8 cellular contexts compared by ENCODE assay signal in the genomic region with DNA sequence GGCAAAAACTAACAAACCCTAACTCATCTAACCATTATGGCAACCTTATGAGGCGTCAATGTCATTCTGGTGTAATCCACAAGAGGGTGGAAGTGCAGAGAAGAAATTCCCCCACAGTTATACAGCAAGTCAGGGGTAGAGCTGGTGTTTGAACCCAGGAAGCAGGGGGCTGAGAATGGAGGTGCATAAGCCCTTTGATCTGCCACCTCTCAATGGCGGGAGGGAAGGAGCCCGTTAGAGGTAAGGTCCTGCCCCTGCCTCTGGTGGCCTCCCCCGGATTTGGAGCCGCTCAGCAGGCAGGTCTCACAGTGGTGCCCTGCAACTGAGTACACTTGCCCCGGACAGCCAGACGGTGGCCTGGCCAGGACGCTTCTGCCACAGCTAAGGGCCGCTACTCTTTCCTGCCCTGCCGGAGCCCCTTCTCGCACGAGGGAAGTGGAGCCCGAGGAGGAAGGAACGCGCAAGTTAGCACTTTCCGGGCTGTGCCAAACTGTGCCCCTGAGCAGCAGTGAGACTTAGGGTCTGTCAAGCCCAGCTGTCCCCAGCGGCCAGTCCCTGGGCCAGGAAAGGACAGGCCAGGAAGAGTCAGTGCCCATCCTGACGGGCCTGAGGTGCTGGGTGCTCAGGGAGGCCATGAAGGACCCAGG. TPM values are rescaled to one million over a fixed set of nuclear protein-coding genes. Genes with fewer than 3 reads are reported as not detected.
DNase-seq lines count a peak whose midpoint lies in the region; ATAC-seq, FAIRE-seq and TF ChIP-seq lines count a peak whose summit lies in the region.

No MANE protein-coding gene starts in this region.

- TF ChIP-seq EP300 in A549 (IDR thresholded peaks at IDR 0.05) (no peak), transverse colon (IDR thresholded peaks at IDR 0.05; ENCODE audit: low read depth) (no peak)

- H3K9me3 Mint-ChIP-seq in activated T-helper 1 cell treated with anti-CD3 and anti-CD28 coated beads, Interleukin-12 subunit alpha, Interleukin-12 subunit beta, Interleukin-2, Interleukin-4 antibody, amounts not matched to agents 30 ng/mL and 10 ng/mL and 1 ng/mL, durations not matched to agents 14 hours and 24 hours and 36 hours = no peaks in the 10 kb centered on the region

- RAD21 ChIA-PET in HCT116 (lab: Charles Lee; ENCODE audit: low non-redundant PET in 1 of 2, low total read pairs in 2 of 2, uncharacterized antibody in 2 of 2, unreplicated experiment in 2 of 2) = interaction anchor here (1.0 to 1.3 kb wide), 3 partner anchors 123 to 230 kb away, joined by 4 to 7 read pairs (median 6); no protein-coding TSS in a partner anchor

- CTCF ChIA-PET in A549 (lab: Yijun Ruan, JAX) = interaction anchor here (0.7 to 7.5 kb wide), 8 partner anchors 10 to 397 kb away, joined by 3 to 113 read pairs (median 4); no protein-coding TSS in a partner anchor
- CTCF ChIA-PET in HCT116 (lab: Charles Lee) = interaction anchor here (0.6 to 10.0 kb wide), 7 partner anchors 14 to 230 kb away, joined by 3 to 224 read pairs (median 4); no protein-coding TSS in a partner anchor

- WGBS in A549 (ENCODE audit: missing lambda C conversion rate) = 73% methylated on average over 14 of the region's 18 CpGs
- 68 to 83% methylated on average over 1 to 18 of the region's 18 CpGs for WGBS in transverse colon (ENCODE audit: low coverage in 1 of 2), 2 donors

- H3K36me3 ChIP-seq in HCT116 (ENCODE audit: control insufficient read depth in 1 of 2, insufficient read depth in 2 of 2, low read length in 2 of 2) (no peaks in the 10 kb centered on the region), kidney epithelial cell (ENCODE audit: control insufficient read depth, insufficient read depth, low read length) (no peaks in the 10 kb centered on the region), transverse colon (no peaks in the 10 kb centered on the region)

- intact Hi-C loops in HCT116 (cut with micrococcal nuclease) = loop anchor here (1.0 kb wide), 1 partner anchor 230 kb away; no protein-coding TSS in a partner anchor
- intact Hi-C loops in activated T-helper 1 cell treated with anti-CD3 and anti-CD28 coated beads, Interleukin-12 subunit alpha, Interleukin-12 subunit beta, Interleukin-2, Interleukin-4 antibody, amounts not matched to agents 30 ng/mL and 10 ng/mL and 1 ng/mL, durations not matched to agents 14 hours and 24 hours and 36 hours (cut with micrococcal nuclease) = no loop called here
- intact Hi-C loops in transverse colon (cut with DNase I; ENCODE audit: low total_unique reads) = no loop called here

- H3K4me3 ChIP-seq in A549 (no peak overlapping the region), HCT116 (replicated peaks in 1 of 2; ENCODE audit: low read depth in 1 of 2, low read length in 2 of 2) (no peak overlapping the region), kidney epithelial cell (ENCODE audit: low read depth, low read length) (peak overlapping the region; percentile 56), transverse colon (no peak overlapping the region)

- no peaks in the 10 kb centered on the region for H3K79me2 ChIP-seq in HCT116 (ENCODE audit: insufficient read depth, low read length)

- H3K9ac ChIP-seq in HCT116 (ENCODE audit: low read length) = no peak overlapping the region

- H3K27me3 ChIP-seq in HCT116 (ENCODE audit: insufficient read depth, low read length) = no peaks in the 10 kb centered on the region
- no peaks in the 10 kb centered on the region for H3K27me3 ChIP-seq in kidney epithelial cell (ENCODE audit: control insufficient read depth, insufficient read depth, low read length)
- H3K27me3 ChIP-seq in transverse colon = no peaks in the 10 kb centered on the region

- POLR2A ChIA-PET in A549 (lab: Yijun Ruan, JAX) = no interaction called here
- POLR2A ChIA-PET in HCT116 (lab: Charles Lee) = interaction anchor here (1.0 to 1.5 kb wide), 2 partner anchors 123 to 230 kb away, joined by 3 to 4 read pairs; no protein-coding TSS in a partner anchor

- H3K4me1 ChIP-seq in A549 = peaks cover 44% of the 10 kb centered on the region
- peaks cover 0 to 22% of the 10 kb centered on the region in 2 experiments; a peak in 3 of 4 replicates for H3K4me1 ChIP-seq in HCT116 (ENCODE audit: control insufficient read depth in 1 of 2, insufficient read depth in 2 of 2, low read length in 2 of 2)
- peaks cover 0 to 43% (median 13%) of the 10 kb centered on the region in 4 donors for H3K4me1 ChIP-seq in transverse colon

- DNase-seq in A549 (ENCODE audit: low read depth in 1 of 2, low spot score in 1 of 2) (peak in 1 of 2 experiments; percentile 25), HCT116 (ENCODE audit: low read depth, low spot score) (no peak), kidney epithelial cell (ENCODE audit: low read depth) (no peak), transverse colon (peak; percentile 13), AG20443 (ENCODE audit: low spot score) (no peak), DMS 273 (lab: John Stamatoyannopoulos, UW; ENCODE audit: unreplicated experiment) (no peak)
- no peak for DNase-seq in activated T-helper 1 cell treated with anti-CD3 and anti-CD28 coated beads, Interleukin-12 subunit alpha, Interleukin-12 subunit beta, Interleukin-2, Interleukin-4 antibody, amounts not matched to agents 30 ng/mL and 10 ng/mL and 1 ng/mL, durations not matched to agents 14 hours and 24 hours and 36 hours (ENCODE audit: low spot score)

- TF ChIP-seq CTCF in A549 (IDR thresholded peaks at IDR 0.05) (no peak), HCT116 (IDR thresholded peaks at IDR 0.05 in 2 of 3, conservative IDR thresholded peaks at IDR 0.05 in 1 of 3; ENCODE audit: borderline replicate concordance in 1 of 3, insufficient read depth in 1 of 3, low read depth in 2 of 3, low read length in 2 of 3) (peak in 2 of 3 experiments; percentile 38 to 46; a peak in 4 of 6 replicates), kidney epithelial cell (IDR thresholded peaks at IDR 0.05; ENCODE audit: insufficient read depth, low read length, poor library complexity, severe bottlenecking) (no peak), transverse colon (IDR thresholded peaks at IDR 0.05) (peak in 2 of 5 experiments; percentile 15)

- no peak overlapping the region for H2AFZ ChIP-seq in HCT116 (ENCODE audit: low read depth, low read length, poor library complexity, severe bottlenecking)

- H3K4me1 Mint-ChIP-seq in activated T-helper 1 cell treated with anti-CD3 and anti-CD28 coated beads, Interleukin-12 subunit alpha, Interleukin-12 subunit beta, Interleukin-2, Interleukin-4 antibody, amounts not matched to agents 30 ng/mL and 10 ng/mL and 1 ng/mL, durations not matched to agents 14 hours and 24 hours and 36 hours (ENCODE audit: low read depth) = peaks cover 69% of the 10 kb centered on the region

- TF ChIP-seq RAD21 in A549 (conservative IDR thresholded peaks at IDR 0.05 in 1 of 2, IDR thresholded peaks at IDR 0.05 in 1 of 2) (peak in 1 of 2 experiments; percentile 27; a peak in 1 of 5 replicates), HCT116 (IDR thresholded peaks at IDR 0.05; ENCODE audit: low read depth) (no peak)

- H3K27ac ChIP-seq in A549 (peak overlapping the region; percentile 65 to 72; a peak in 5 of 6 replicates), HCT116 (ENCODE audit: low read depth, low read length) (no peak overlapping the region), transverse colon (peak overlapping the region; percentile 60 to 72 (median 64))

- FAIRE-seq in A549 (lab: Jason Lieb, UNC) = no peak

- BruUV-seq in HCT116 (replicated peaks; lab: Mats Ljungman, UMichigan) = no TSS peak

- in situ Hi-C loops in transverse colon (cut with MboI; ENCODE audit: low pct_ligation_motif_present in 1 of 4, low pct_unique_long_range_greater_than_20kb in 1 of 4, low sequenced_read_pairs in 3 of 4) = loop anchor here in 1 of 4 donors (25.0 kb wide), 2 partner anchors 239 to 386 kb away; no protein-coding TSS in a partner anchor

- H3K9me3 ChIP-seq in A549 (no peaks in the 10 kb centered on the region), HCT116 (ENCODE audit: control insufficient read depth in 1 of 2, insufficient read depth in 1 of 2, low read depth in 1 of 2, low read length in 2 of 2) (no peaks in the 10 kb centered on the region), transverse colon (no peaks in the 10 kb centered on the region)

- TF ChIP-seq POLR2A in A549 (IDR thresholded peaks at IDR 0.05; ENCODE audit: low read length) = no peak
- TF ChIP-seq POLR2A in HCT116 (IDR thresholded peaks at IDR 0.05; ENCODE audit: borderline replicate concordance, extremely low read depth, insufficient read depth, insufficient read length) = no peak
- TF ChIP-seq POLR2A in transverse colon (IDR thresholded peaks at IDR 0.05) = no peak

- H3K9me2 ChIP-seq in HCT116 (ENCODE audit: insufficient read depth) = no peaks in the 10 kb centered on the region

- H3K4me3 Mint-ChIP-seq in activated T-helper 1 cell treated with anti-CD3 and anti-CD28 coated beads, Interleukin-12 subunit alpha, Interleukin-12 subunit beta, Interleukin-2, Interleukin-4 antibody, amounts not matched to agents 30 ng/mL and 10 ng/mL and 1 ng/mL, durations not matched to agents 14 hours and 24 hours and 36 hours = peak overlapping the region; percentile 1

- H3K4me2 ChIP-seq in A549 (peak overlapping the region; percentile 61; the same call in 2 of the 3 replicates), HCT116 (ENCODE audit: low read length) (no peak overlapping the region)

- ATAC-seq in A549 (peak; percentile 52 to 55; a peak in 4 of 6 replicates), HCT116 (0 out of 2 replicates have a peak, but pooled peaks have one; percentile 20), GM18519 (IDR thresholded peaks at IDR 0.05; ENCODE audit: low FRiP score, unreplicated experiment) (no peak)

- H3K27me3 Mint-ChIP-seq in activated T-helper 1 cell treated with anti-CD3 and anti-CD28 coated beads, Interleukin-12 subunit alpha, Interleukin-12 subunit beta, Interleukin-2, Interleukin-4 antibody, amounts not matched to agents 30 ng/mL and 10 ng/mL and 1 ng/mL, durations not matched to agents 14 hours and 24 hours and 36 hours (ENCODE audit: insufficient read depth) = no peaks in the 10 kb centered on the region

- H3K36me3 Mint-ChIP-seq in activated T-helper 1 cell treated with anti-CD3 and anti-CD28 coated beads, Interleukin-12 subunit alpha, Interleukin-12 subunit beta, Interleukin-2, Interleukin-4 antibody, amounts not matched to agents 30 ng/mL and 10 ng/mL and 1 ng/mL, durations not matched to agents 14 hours and 24 hours and 36 hours (ENCODE audit: low read depth) = peaks cover under 1% of the 10 kb centered on the region

- peak overlapping the region; percentile 70 for H3K27ac Mint-ChIP-seq in activated T-helper 1 cell treated with anti-CD3 and anti-CD28 coated beads, Interleukin-12 subunit alpha, Interleukin-12 subunit beta, Interleukin-2, Interleukin-4 antibody, amounts not matched to agents 30 ng/mL and 10 ng/mL and 1 ng/mL, durations not matched to agents 14 hours and 24 hours and 36 hours

- H4K20me1 ChIP-seq in HCT116 (ENCODE audit: insufficient read depth) = no peaks in the 10 kb centered on the region

RNA-seq across cellular contexts. Expression of a gene that starts 1.1 kb away (rescaled TPM):
- polyA plus RNA-seq in A549 (2011; rRNA removed) = 23.7 and 25.9 TPM in 2 replicates
- polyA plus RNA-seq in A549 (2012; cell fraction: cytosol; rRNA removed) = 22.1 and 23.1 TPM in 2 replicates
- polyA plus RNA-seq in A549 (2012; cell fraction: nucleus; rRNA removed) = 13.0 and 13.7 TPM in 2 replicates
- polyA plus RNA-seq in A549 (2017; fragmentation: RNase III; extraction: RNeasy Plus Mini Kit Qiagen cat#74134 plus additional on column Dnase treatment) = 29.7 to 55.6 TPM (median 48.9 TPM) in 3 replicates
- 5.3 and 19.0 TPM in 2 replicates for polyA minus RNA-seq in A549 (2011; rRNA and poly(A)+ RNA removed)
- total RNA-seq in HCT116 (2021; ENCODE audit: unreplicated experiment) = 0.52 TPM
- 0.07 and 0.17 TPM in 2 replicates for polyA plus RNA-seq in HCT116 (2012)
- 3.4 and 3.6 TPM in 2 replicates for total RNA-seq in activated T-helper 1 cell treated with anti-CD3 and anti-CD28 coated beads, Interleukin-12 subunit alpha, Interleukin-12 subunit beta, Interleukin-2, Interleukin-4 antibody, amounts not matched to agents 30 ng/mL and 10 ng/mL and 1 ng/mL, durations not matched to agents 14 hours and 24 hours and 36 hours
- 5.0 and 7.5 TPM in 2 replicates for total RNA-seq in kidney epithelial cell
- total RNA-seq in transverse colon = 1 to 10 TPM in 2 of 4 donors, under 1 TPM in 1, not detected in 1; 0.64 to 1.2 (median 1.1) TPM

RNA-seq across cellular contexts. Expression of a gene that starts 26.4 kb away (rescaled TPM):
- polyA plus RNA-seq in A549 (2011; rRNA removed) = 0.22 and 0.31 TPM in 2 replicates
- 0.24 and 0.40 TPM in 2 replicates for polyA plus RNA-seq in A549 (2012; cell fraction: cytosol; rRNA removed)
- 0.45 and 0.65 TPM in 2 replicates for polyA plus RNA-seq in A549 (2012; cell fraction: nucleus; rRNA removed)
- 0.12 to 0.13 TPM (median 0.12 TPM) in 3 replicates for polyA plus RNA-seq in A549 (2017; fragmentation: RNase III; extraction: RNeasy Plus Mini Kit Qiagen cat#74134 plus additional on column Dnase treatment)
- polyA minus RNA-seq in A549 (2011; rRNA and poly(A)+ RNA removed) = 0.87 and 1.1 TPM in 2 replicates
- not detected for total RNA-seq in HCT116 (2021; ENCODE audit: unreplicated experiment)
- polyA plus RNA-seq in HCT116 (2012) = 0.01 and 0.03 TPM in 2 replicates
- total RNA-seq in activated T-helper 1 cell treated with anti-CD3 and anti-CD28 coated beads, Interleukin-12 subunit alpha, Interleukin-12 subunit beta, Interleukin-2, Interleukin-4 antibody, amounts not matched to agents 30 ng/mL and 10 ng/mL and 1 ng/mL, durations not matched to agents 14 hours and 24 hours and 36 hours = not detected in 2 replicates
- total RNA-seq in kidney epithelial cell = 0.21 and 3.1 TPM in 2 replicates
- 1 to 10 TPM; 2.9 to 5.8 (median 3.3) TPM for total RNA-seq in transverse colon

RNA-seq across cellular contexts. Expression of a gene that starts 53.0 kb away (rescaled TPM):
- 0.49 and 0.57 TPM in 2 replicates for polyA plus RNA-seq in A549 (2011; rRNA removed)
- 0.29 TPM in 2 replicates for polyA plus RNA-seq in A549 (2012; cell fraction: cytosol; rRNA removed)
- polyA plus RNA-seq in A549 (2012; cell fraction: nucleus; rRNA removed) = 0.07 and 0.17 TPM in 2 replicates
- 0.10 to 0.26 TPM (median 0.24 TPM) in 3 replicates for polyA plus RNA-seq in A549 (2017; fragmentation: RNase III; extraction: RNeasy Plus Mini Kit Qiagen cat#74134 plus additional on column Dnase treatment)
- 0.34 and 1.2 TPM in 2 replicates for polyA minus RNA-seq in A549 (2011; rRNA and poly(A)+ RNA removed)
- 2.5 TPM for total RNA-seq in HCT116 (2021; ENCODE audit: unreplicated experiment)
- 2.3 and 3.1 TPM in 2 replicates for polyA plus RNA-seq in HCT116 (2012)
- total RNA-seq in activated T-helper 1 cell treated with anti-CD3 and anti-CD28 coated beads, Interleukin-12 subunit alpha, Interleukin-12 subunit beta, Interleukin-2, Interleukin-4 antibody, amounts not matched to agents 30 ng/mL and 10 ng/mL and 1 ng/mL, durations not matched to agents 14 hours and 24 hours and 36 hours = not detected in 2 replicates
- 45.8 and 83.4 TPM in 2 replicates for total RNA-seq in kidney epithelial cell
- 10 to 100 TPM; 29.2 to 62.5 (median 46.0) TPM for total RNA-seq in transverse colon

Comparison
In these comparisons a context has a peak if more than half of its experiments do, and no peak if none do; other contexts are left out.
1. CTCF ChIP-seq: peak in HCT116 (2 of 3); none in A549 (single experiment) and kidney epithelial cell (single experiment).